In genomic region chr20:58652606-58653303, GRCh38 we compare ENCODE assay signal across 8 cellular contexts. TPM values are rescaled to one million over a fixed set of nuclear protein-coding genes. Genes with fewer than 3 reads are reported as not detected.
DNase-seq lines count a peak whose midpoint lies in the region; ATAC-seq and TF ChIP-seq lines count a peak whose summit lies in the region.

No MANE protein-coding gene starts in this region.

- H3K9me3 Mint-ChIP-seq in T-helper 2 cell treated with Interferon-gamma antibody and Interleukin-4, amounts not matched to agents 5 μg/mL and 100 μg/mL, for 36 hours: no peaks in the 10 kb centered on the region
- H3K9me3 Mint-ChIP-seq in stimulated activated memory B cell treated with anti-CD40 and anti-IgM and Interleukin-4, amounts not matched to agents 10 μg/mL and 1 μg/mL and 100 μg/mL, for 72 hours: no peaks in the 10 kb centered on the region

- H3K27ac ChIP-seq in foreskin keratinocyte: peak overlapping the region; percentile 77

- H3K4me3 Mint-ChIP-seq in T-helper 2 cell treated with Interferon-gamma antibody and Interleukin-4, amounts not matched to agents 5 μg/mL and 100 μg/mL, for 36 hours: peak overlapping the region; percentile 89
- peak overlapping the region; percentile 88 for H3K4me3 Mint-ChIP-seq in stimulated activated memory B cell treated with anti-CD40 and anti-IgM and Interleukin-4, amounts not matched to agents 10 μg/mL and 1 μg/mL and 100 μg/mL, for 72 hours

- peaks cover 30% of the 10 kb centered on the region for H3K4me1 Mint-ChIP-seq in T-helper 2 cell treated with Interferon-gamma antibody and Interleukin-4, amounts not matched to agents 5 μg/mL and 100 μg/mL, for 36 hours (ENCODE audit: low read depth)
- H3K4me1 Mint-ChIP-seq in stimulated activated memory B cell treated with anti-CD40 and anti-IgM and Interleukin-4, amounts not matched to agents 10 μg/mL and 1 μg/mL and 100 μg/mL, for 72 hours: peaks cover 32% of the 10 kb centered on the region

- peaks cover 33% of the 10 kb centered on the region for H3K36me3 Mint-ChIP-seq in T-helper 2 cell treated with Interferon-gamma antibody and Interleukin-4, amounts not matched to agents 5 μg/mL and 100 μg/mL, for 36 hours (ENCODE audit: low read depth)
- peaks cover 15% of the 10 kb centered on the region for H3K36me3 Mint-ChIP-seq in stimulated activated memory B cell treated with anti-CD40 and anti-IgM and Interleukin-4, amounts not matched to agents 10 μg/mL and 1 μg/mL and 100 μg/mL, for 72 hours

- peak overlapping the region; percentile 89 for H3K4me3 ChIP-seq in GM08714 (ENCODE audit: low read length)

- no peaks in the 10 kb centered on the region for H3K27me3 ChIP-seq in foreskin keratinocyte

- peak overlapping the region; percentile 98 for H3K27ac Mint-ChIP-seq in T-helper 2 cell treated with Interferon-gamma antibody and Interleukin-4, amounts not matched to agents 5 μg/mL and 100 μg/mL, for 36 hours
- peak overlapping the region; percentile 84 for H3K27ac Mint-ChIP-seq in stimulated activated memory B cell treated with anti-CD40 and anti-IgM and Interleukin-4, amounts not matched to agents 10 μg/mL and 1 μg/mL and 100 μg/mL, for 72 hours

- DNase-seq in T-helper 2 cell treated with Interferon-gamma antibody and Interleukin-4, amounts not matched to agents 5 μg/mL and 100 μg/mL, for 36 hours (ENCODE audit: low spot score): no peak
- DNase-seq in foreskin keratinocyte (no peak), activated gamma-delta T cell (lab: John Stamatoyannopoulos, UW) (no peak), activated gamma-delta T cell treated with Interleukin-2 at 50 U/mL for 16 hours (no peak)

- peak; percentile 12 for ATAC-seq in HG02970 (IDR thresholded peaks at IDR 0.05; ENCODE audit: low FRiP score, unreplicated experiment)
- no peak for ATAC-seq in foreskin keratinocyte
- no peak for ATAC-seq in stimulated activated memory B cell treated with anti-CD40 and anti-IgM and Interleukin-4, amounts not matched to agents 10 μg/mL and 1 μg/mL and 100 μg/mL, for 72 hours
- ATAC-seq in HG02885 (IDR thresholded peaks at IDR 0.05; ENCODE audit: poor library complexity, unreplicated experiment): no peak

- peaks cover 3% of the 10 kb centered on the region for H3K27me3 Mint-ChIP-seq in T-helper 2 cell treated with Interferon-gamma antibody and Interleukin-4, amounts not matched to agents 5 μg/mL and 100 μg/mL, for 36 hours (ENCODE audit: low read depth)
- H3K27me3 Mint-ChIP-seq in stimulated activated memory B cell treated with anti-CD40 and anti-IgM and Interleukin-4, amounts not matched to agents 10 μg/mL and 1 μg/mL and 100 μg/mL, for 72 hours: no peaks in the 10 kb centered on the region

- peaks cover 22% of the 10 kb centered on the region for H3K4me1 ChIP-seq in foreskin keratinocyte

- TF ChIP-seq CTCF in foreskin keratinocyte (conservative IDR thresholded peaks at IDR 0.05): no peak

RNA-seq across cellular contexts. Expression of gene STX16, which starts 1.7 kb away (rescaled TPM):
- 38.2 and 40.9 TPM in 2 replicates for total RNA-seq in foreskin keratinocyte
- 19.0 and 20.8 TPM in 2 replicates for polyA plus RNA-seq in foreskin keratinocyte

RNA-seq across cellular contexts. Expression of gene NPEPL1, which starts 39.8 kb away (rescaled TPM):
- total RNA-seq in foreskin keratinocyte: 10.7 and 11.8 TPM in 2 replicates
- polyA plus RNA-seq in foreskin keratinocyte: 12.1 and 15.8 TPM in 2 replicates
